ENCODE assay signal across 2 cellular contexts in genomic region chr2:205822578-205822977, GRCh38.
TF ChIP-seq lines count a peak whose summit lies in the region.

No MANE protein-coding gene starts in this region.

TF ChIP-seq in A549, 52 proteins besides CTCF, POLR2A, EP300 and RAD21 (continued from another document):
- TF ChIP-seq ELK1 (IDR thresholded peaks at IDR 0.05; ENCODE audit: low read depth, low read length) = no peak
TF ChIP-seq in A549: peak in this region for 1.

TF ChIP-seq in GM23338, 12 proteins besides CTCF, POLR2A, EP300 and RAD21 (continued from another document):
- TF ChIP-seq REST (IDR thresholded peaks at IDR 0.05; ENCODE audit: unreplicated experiment) = no peak
- TF ChIP-seq ZNF462 (CRISPR knock-in tag; IDR thresholded peaks at IDR 0.05) = no peak
- no peak for TF ChIP-seq JUNB (IDR thresholded peaks at IDR 0.05; ENCODE audit: unreplicated experiment)
- TF ChIP-seq ETS1 (IDR thresholded peaks at IDR 0.05) = no peak
- TF ChIP-seq ZNF331 (CRISPR knock-in tag; IDR thresholded peaks at IDR 0.05; ENCODE audit: low read depth) = no peak
- TF ChIP-seq POLR2AphosphoS5 (IDR thresholded peaks at IDR 0.05; ENCODE audit: low read depth) = no peak
- TF ChIP-seq NANOG (IDR thresholded peaks at IDR 0.05; ENCODE audit: borderline replicate concordance) = no peak
